24 cellular contexts compared by ENCODE assay signal in the genomic region with DNA sequence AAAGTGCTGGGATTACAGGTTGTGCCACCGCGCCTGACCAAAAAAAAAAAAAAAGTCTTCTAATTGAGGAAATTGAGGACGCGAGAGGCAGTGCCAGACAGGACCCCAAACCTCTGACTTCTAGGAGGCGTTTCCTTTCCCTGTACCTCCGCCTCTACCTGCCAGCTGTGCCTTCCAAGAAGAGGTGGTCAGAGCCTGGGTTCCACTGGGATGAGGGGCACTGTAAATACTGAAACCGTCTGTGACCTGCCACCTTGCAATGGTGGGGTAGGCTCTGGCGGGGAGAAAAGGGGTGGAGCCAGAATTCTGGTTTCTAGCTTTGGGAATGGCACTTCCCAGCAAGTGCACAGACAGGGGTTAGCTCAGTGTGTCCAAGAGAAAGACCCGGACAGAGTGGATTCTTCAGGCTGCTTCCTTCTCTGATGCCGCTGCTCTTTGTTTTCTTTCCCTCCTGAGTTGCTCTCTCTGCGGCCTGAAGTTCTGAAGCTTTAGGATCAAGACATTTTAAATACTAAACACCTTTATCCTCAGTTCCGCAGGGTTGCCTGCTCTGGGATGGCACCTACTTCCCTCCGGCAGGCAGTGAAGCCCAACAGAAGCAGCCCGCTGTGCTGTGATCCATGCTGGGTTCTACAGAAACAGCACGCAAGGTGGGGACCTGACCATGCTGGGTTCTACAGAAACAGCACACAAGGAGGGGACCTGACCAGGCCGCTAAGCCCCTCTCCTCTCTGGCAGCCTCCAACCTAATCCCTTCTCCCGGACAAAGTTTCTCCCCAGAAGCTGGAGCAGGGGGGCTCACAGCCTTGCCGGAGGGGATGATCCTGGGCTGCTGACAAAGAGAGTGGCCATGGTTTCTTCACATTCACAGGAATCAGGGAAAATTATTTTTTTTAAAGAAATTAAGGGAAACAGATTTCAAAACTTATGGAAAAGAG.
DNase-seq lines count a peak whose midpoint lies in the region; ATAC-seq and TF ChIP-seq lines count a peak whose summit lies in the region.
"Had no signal": no experiment of that assay in that cellular context is flagged by ENCODE, and none has a peak within 500 bp of the region (broad histone marks: within the 10 kb centered on the region; RNA-seq: fewer than 3 reads in every experiment).

No MANE protein-coding gene starts in this region.

- TF ChIP-seq CTCF in dorsolateral prefrontal cortex (IDR thresholded peaks at IDR 0.05 in 54 of 56, conservative IDR thresholded peaks at IDR 0.05 in 2 of 56; ENCODE audit: low read depth in 1 of 56, partially characterized antibody in 56 of 56) (no peak), neural crest cell (conservative IDR thresholded peaks at IDR 0.05) (no peak)

- H3K9ac ChIP-seq in HUES48 (ENCODE audit: low read depth, low read length), result no peak overlapping the region

- H3K4me3 Mint-ChIP-seq in CD4-positive, CD25-positive, alpha-beta regulatory T cell, result no peak overlapping the region
- peak overlapping the region; percentile 66 for H3K4me3 Mint-ChIP-seq in neural crest cell
- no peak overlapping the region for H3K4me3 Mint-ChIP-seq in activated T-helper 1 cell treated with anti-CD3 and anti-CD28 coated beads, Interleukin-12 subunit alpha, Interleukin-12 subunit beta, Interleukin-2, Interleukin-4 antibody, amounts not matched to agents 30 ng/mL and 10 ng/mL and 1 ng/mL, durations not matched to agents 14 hours and 24 hours and 36 hours
- H3K4me3 Mint-ChIP-seq: activated CD4-positive, alpha-beta memory T cell treated with anti-CD3 and anti-CD28 coated beads, Interleukin-2, amount 10 ng/mL, durations not matched to agents 7 days and 5 days had no signal

- no peak for ATAC-seq in CD4-positive, CD25-positive, alpha-beta regulatory T cell (ENCODE audit: low read depth in 2 of 2)
- ATAC-seq in HG03097 (IDR thresholded peaks at IDR 0.05; ENCODE audit: low FRiP score, unreplicated experiment) (no peak), HG03354 (IDR thresholded peaks at IDR 0.05; ENCODE audit: poor library complexity, severe bottlenecking, unreplicated experiment) (no peak)
- ATAC-seq: GM12878 had no signal

- no peaks in the 10 kb centered on the region for H3K27me3 ChIP-seq in CD4-positive, CD25-positive, alpha-beta regulatory T cell (ENCODE audit: control insufficient read depth, insufficient read depth, low read length)
- H3K27me3 ChIP-seq in HUES48 (ENCODE audit: control insufficient read depth, insufficient read depth, low read length), result no peaks in the 10 kb centered on the region
- H3K27me3 ChIP-seq in dorsolateral prefrontal cortex, result no peaks in the 10 kb centered on the region
- H3K27me3 ChIP-seq: BE2C, neutrophil, sigmoid colon, upper lobe of left lung had no signal

- H3K4me1 Mint-ChIP-seq in CD4-positive, CD25-positive, alpha-beta regulatory T cell, result peaks cover 7 to 18% (median 9%) of the 10 kb centered on the region in 4 donors
- H3K4me1 Mint-ChIP-seq in neural crest cell, result peaks cover 70% of the 10 kb centered on the region
- peaks cover 6% of the 10 kb centered on the region for H3K4me1 Mint-ChIP-seq in activated T-helper 1 cell treated with anti-CD3 and anti-CD28 coated beads, Interleukin-12 subunit alpha, Interleukin-12 subunit beta, Interleukin-2, Interleukin-4 antibody, amounts not matched to agents 30 ng/mL and 10 ng/mL and 1 ng/mL, durations not matched to agents 14 hours and 24 hours and 36 hours (ENCODE audit: low read depth)

- no peaks in the 10 kb centered on the region for H3K9me3 Mint-ChIP-seq in CD4-positive, CD25-positive, alpha-beta regulatory T cell
- no peaks in the 10 kb centered on the region for H3K9me3 Mint-ChIP-seq in neural crest cell
- H3K9me3 Mint-ChIP-seq in activated T-helper 1 cell treated with anti-CD3 and anti-CD28 coated beads, Interleukin-12 subunit alpha, Interleukin-12 subunit beta, Interleukin-2, Interleukin-4 antibody, amounts not matched to agents 30 ng/mL and 10 ng/mL and 1 ng/mL, durations not matched to agents 14 hours and 24 hours and 36 hours, result no peaks in the 10 kb centered on the region
- H3K9me3 Mint-ChIP-seq: activated CD4-positive, alpha-beta memory T cell treated with anti-CD3 and anti-CD28 coated beads, Interleukin-2, amount 10 ng/mL, durations not matched to agents 7 days and 5 days had no signal

- no peaks in the 10 kb centered on the region for H3K9me3 ChIP-seq in CD4-positive, CD25-positive, alpha-beta regulatory T cell (ENCODE audit: control insufficient read depth in 2 of 2, low read length in 2 of 2)
- no peaks in the 10 kb centered on the region for H3K9me3 ChIP-seq in HUES48 (ENCODE audit: control insufficient read depth, insufficient read depth, low read length)
- H3K9me3 ChIP-seq: BE2C, neutrophil, prostate gland, sigmoid colon, upper lobe of left lung had no signal

- peaks cover 41% of the 10 kb centered on the region for H3K36me3 ChIP-seq in CD4-positive, CD25-positive, alpha-beta regulatory T cell (ENCODE audit: control insufficient read depth, insufficient read depth, low read length)
- H3K36me3 ChIP-seq in HUES48 (ENCODE audit: control insufficient read depth, insufficient read depth, low read length), result no peaks in the 10 kb centered on the region
- H3K36me3 ChIP-seq: BE2C, neutrophil, prostate gland had no signal

- DNase-seq in CD4-positive, CD25-positive, alpha-beta regulatory T cell, result no peak
- DNase-seq in dorsolateral prefrontal cortex (no peak), neural crest cell (ENCODE audit: low read depth, low spot score) (no peak), COLO668 (lab: John Stamatoyannopoulos, UW; ENCODE audit: unreplicated experiment) (no peak)
- DNase-seq in activated T-helper 1 cell treated with anti-CD3 and anti-CD28 coated beads, Interleukin-12 subunit alpha, Interleukin-12 subunit beta, Interleukin-2, Interleukin-4 antibody, amounts not matched to agents 30 ng/mL and 10 ng/mL and 1 ng/mL, durations not matched to agents 14 hours and 24 hours and 36 hours (ENCODE audit: low spot score), result no peak
- DNase-seq: activated CD4-positive, alpha-beta memory T cell treated with anti-CD3 and anti-CD28 coated beads, Interleukin-2, amount 10 ng/mL, durations not matched to agents 7 days and 5 days; activated CD8-positive, alpha-beta memory T cell treated with anti-CD3 and anti-CD28 coated beads, Interleukin-2, amount 50 U/mL, for 48 hours; activated gamma-delta T cell; BE2C; central memory CD4-positive, alpha-beta T cell; DMS153; HCEC 1CT; NCI-H146; NCI-H774; sigmoid colon; stimulated activated CD4-positive, alpha-beta T cell treated with anti-CD3 and anti-CD28 coated beads, Interleukin-12 subunit alpha, Interleukin-12 subunit beta, amount 100 ng/mL, for 4 hours; stimulated activated CD4-positive, alpha-beta T cell treated with anti-CD3 and anti-CD28 coated beads, Interleukin-4, amount 100 ng/mL, for 1 hour had no signal

- H3K27me3 Mint-ChIP-seq in CD4-positive, CD25-positive, alpha-beta regulatory T cell, result no peaks in the 10 kb centered on the region
- no peaks in the 10 kb centered on the region for H3K27me3 Mint-ChIP-seq in neural crest cell (ENCODE audit: low read depth)
- H3K27me3 Mint-ChIP-seq in activated T-helper 1 cell treated with anti-CD3 and anti-CD28 coated beads, Interleukin-12 subunit alpha, Interleukin-12 subunit beta, Interleukin-2, Interleukin-4 antibody, amounts not matched to agents 30 ng/mL and 10 ng/mL and 1 ng/mL, durations not matched to agents 14 hours and 24 hours and 36 hours (ENCODE audit: insufficient read depth), result no peaks in the 10 kb centered on the region
- H3K27me3 Mint-ChIP-seq: activated CD4-positive, alpha-beta memory T cell treated with anti-CD3 and anti-CD28 coated beads, Interleukin-2, amount 10 ng/mL, durations not matched to agents 7 days and 5 days had no signal

- H3K4me3 ChIP-seq in CD4-positive, CD25-positive, alpha-beta regulatory T cell (ENCODE audit: low read depth, low read length), result no peak overlapping the region
- no peak overlapping the region for H3K4me3 ChIP-seq in HUES48 (ENCODE audit: low read depth, low read length)
- H3K4me3 ChIP-seq in dorsolateral prefrontal cortex, result peak overlapping the region in 2 of 59 donors; percentile 44 to 57
- H3K4me3 ChIP-seq: GM12878, prostate gland, sigmoid colon, upper lobe of left lung had no signal

- intact Hi-C loops in dorsolateral prefrontal cortex (cut with DNase I), result loop anchor here (2.0 to 5.0 kb wide), 3 partner anchors 42 to 218 kb away; a partner anchor contains a TSS
- intact Hi-C loops in activated T-helper 1 cell treated with anti-CD3 and anti-CD28 coated beads, Interleukin-12 subunit alpha, Interleukin-12 subunit beta, Interleukin-2, Interleukin-4 antibody, amounts not matched to agents 30 ng/mL and 10 ng/mL and 1 ng/mL, durations not matched to agents 14 hours and 24 hours and 36 hours (cut with micrococcal nuclease), result loop anchor here (5.0 kb wide), 2 partner anchors 218 to 367 kb away; no protein-coding TSS in a partner anchor

- H3K27ac ChIP-seq in CD4-positive, CD25-positive, alpha-beta regulatory T cell (ENCODE audit: insufficient read depth, low read length, poor library complexity, severe bottlenecking), result peak overlapping the region; percentile 33
- peak overlapping the region; percentile 48 for H3K27ac ChIP-seq in HUES48 (ENCODE audit: low read depth, low read length)
- peak overlapping the region in 53 of 59 donors; percentile 6 to 100 (median 95) for H3K27ac ChIP-seq in dorsolateral prefrontal cortex
- H3K27ac ChIP-seq: neutrophil, sigmoid colon, upper lobe of left lung had no signal

- peak overlapping the region in 1 of 3 donors; percentile 42 for H3K27ac Mint-ChIP-seq in CD4-positive, CD25-positive, alpha-beta regulatory T cell
- no peak overlapping the region for H3K27ac Mint-ChIP-seq in neural crest cell (ENCODE audit: unreplicated experiment)
- H3K27ac Mint-ChIP-seq in activated T-helper 1 cell treated with anti-CD3 and anti-CD28 coated beads, Interleukin-12 subunit alpha, Interleukin-12 subunit beta, Interleukin-2, Interleukin-4 antibody, amounts not matched to agents 30 ng/mL and 10 ng/mL and 1 ng/mL, durations not matched to agents 14 hours and 24 hours and 36 hours, result no peak overlapping the region
- H3K27ac Mint-ChIP-seq: activated CD4-positive, alpha-beta memory T cell treated with anti-CD3 and anti-CD28 coated beads, Interleukin-2, amount 10 ng/mL, durations not matched to agents 7 days and 5 days had no signal

- H3K4me1 ChIP-seq in CD4-positive, CD25-positive, alpha-beta regulatory T cell (ENCODE audit: control insufficient read depth, insufficient read depth, low read length, poor library complexity, severe bottlenecking), result peaks cover 9% of the 10 kb centered on the region
- H3K4me1 ChIP-seq in HUES48 (ENCODE audit: control insufficient read depth, insufficient read depth, low read length), result peaks cover 29% of the 10 kb centered on the region
- H3K4me1 ChIP-seq: BE2C had no signal

- peaks cover 41% of the 10 kb centered on the region for H3K36me3 Mint-ChIP-seq in CD4-positive, CD25-positive, alpha-beta regulatory T cell
- H3K36me3 Mint-ChIP-seq in neural crest cell (ENCODE audit: low read depth), result peaks cover 13% of the 10 kb centered on the region
- H3K36me3 Mint-ChIP-seq in activated T-helper 1 cell treated with anti-CD3 and anti-CD28 coated beads, Interleukin-12 subunit alpha, Interleukin-12 subunit beta, Interleukin-2, Interleukin-4 antibody, amounts not matched to agents 30 ng/mL and 10 ng/mL and 1 ng/mL, durations not matched to agents 14 hours and 24 hours and 36 hours (ENCODE audit: low read depth), result no peaks in the 10 kb centered on the region

Comparison
In these comparisons a context has a peak if more than half of its experiments do, and no peak if none do; other contexts are left out.
1. H3K27ac ChIP-seq: peak in every context shown above with its lines; median percentile 95 in dorsolateral prefrontal cortex; 48 in HUES48; 33 in CD4-positive, CD25-positive, alpha-beta regulatory T cell.